ENCODE assay signal across 8 cellular contexts in genomic region chr11:66868726-66869291, GRCh38. TPM values are rescaled to one million over a fixed set of nuclear protein-coding genes. Genes with fewer than 3 reads are reported as not detected.
A peak's percentile ranks its signal among the peaks of the same experiment; 100 is the strongest.
DNase-seq lines count a peak whose midpoint lies in the region; ATAC-seq and TF ChIP-seq lines count a peak whose summit lies in the region.

No MANE protein-coding gene starts in this region.

- H3K4me3 ChIP-seq in GM12865 (ENCODE audit: low read depth, low read length) (no peak overlapping the region), HEK293 (ENCODE audit: low read depth, low read length) (no peak overlapping the region)

- no peak overlapping the region for H3K4me3 Mint-ChIP-seq in immature natural killer cell

- no peaks in the 10 kb centered on the region for H3K9me3 ChIP-seq in HEK293 (ENCODE audit: control insufficient read depth, insufficient read depth, low read depth, low read length)

- H3K9me3 Mint-ChIP-seq in immature natural killer cell = no peaks in the 10 kb centered on the region

- H3K4me1 Mint-ChIP-seq in immature natural killer cell = peaks cover 0 to 2% of the 10 kb centered on the region in 2 donors

- DNase-seq in GM12865 (ENCODE audit: low read depth) = peak; percentile 86
- peak; percentile 74 to 81 for DNase-seq in NOMO-1 (lab: John Stamatoyannopoulos, UW; ENCODE audit: unreplicated experiment in 2 of 2)
- DNase-seq in activated T-cell treated with anti-CD3 and anti-CD28 coated beads, Interleukin-2, amount 50 U/mL, for 1 hour = peak; percentile 74
- peak; percentile 42 to 56 (median 49) for DNase-seq in immature natural killer cell
- peak; percentile 78 to 81 for DNase-seq in stimulated activated CD8-positive, alpha-beta memory T cell treated with anti-CD3 and anti-CD28 coated beads, Interleukin-2, amount 100 ng/mL, for 48 hours (ENCODE audit: low read depth in 2 of 2)
- no peak for DNase-seq in putamen (ENCODE audit: low spot score)

- H3K36me3 Mint-ChIP-seq in immature natural killer cell = no peaks in the 10 kb centered on the region

- H3K4me1 ChIP-seq in HEK293 (ENCODE audit: control insufficient read depth, insufficient read depth, low read length) = no peaks in the 10 kb centered on the region

- no peak for ATAC-seq in HG02938 (IDR thresholded peaks at IDR 0.05; ENCODE audit: unreplicated experiment)

- CTCF ChIA-PET in HEK293 (lab: Yijun Ruan, JAX) = no interaction called here

- H3K27ac Mint-ChIP-seq in immature natural killer cell = no peak overlapping the region

- H3K27ac ChIP-seq in HEK293 (ENCODE audit: extremely low read depth, low read depth, low read length) = no peak overlapping the region

- POLR2A ChIA-PET in HEK293 (lab: Yijun Ruan, JAX) = no interaction called here

- peaks cover 0 to 2% (median 0%) of the 10 kb centered on the region in 3 donors for H3K27me3 Mint-ChIP-seq in immature natural killer cell (ENCODE audit: low read depth in 3 of 3)

- peaks cover 0 to 26% of the 10 kb centered on the region in 2 experiments; a peak in 1 of 3 replicates for H3K36me3 ChIP-seq in HEK293 (ENCODE audit: control insufficient read depth in 2 of 2, insufficient read depth in 1 of 2, low read length in 2 of 2)

- TF ChIP-seq CTCF in GM12865 (IDR thresholded peaks at IDR 0.05; ENCODE audit: insufficient read depth, low read depth, low read length, missing control alignments) = peak; percentile 67
- peak; percentile 55; the same call in 1 of the 2 replicates for TF ChIP-seq CTCF in HEK293 (tag by site-specific recombination; IDR thresholded peaks at IDR 0.05)

TF ChIP-seq in HEK293, 187 proteins besides CTCF, POLR2A, EP300 and RAD21:
- TF ChIP-seq, protein P1, sequence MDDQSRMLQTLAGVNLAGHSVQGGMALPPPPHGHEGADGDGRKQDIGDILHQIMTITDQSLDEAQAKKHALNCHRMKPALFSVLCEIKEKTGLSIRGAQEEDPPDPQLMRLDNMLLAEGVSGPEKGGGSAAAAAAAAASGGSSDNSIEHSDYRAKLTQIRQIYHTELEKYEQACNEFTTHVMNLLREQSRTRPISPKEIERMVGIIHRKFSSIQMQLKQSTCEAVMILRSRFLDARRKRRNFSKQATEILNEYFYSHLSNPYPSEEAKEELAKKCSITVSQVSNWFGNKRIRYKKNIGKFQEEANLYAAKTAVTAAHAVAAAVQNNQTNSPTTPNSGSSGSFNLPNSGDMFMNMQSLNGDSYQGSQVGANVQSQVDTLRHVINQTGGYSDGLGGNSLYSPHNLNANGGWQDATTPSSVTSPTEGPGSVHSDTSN (CRISPR knock-in tag; IDR thresholded peaks at IDR 0.05) = 0 out of 2 replicates have a peak, but pooled peaks have one; percentile 29
- TF ChIP-seq ZBTB48 (tag by site-specific recombination; IDR thresholded peaks at IDR 0.05) (no peak), ZNF610 (tag by site-specific recombination; IDR thresholded peaks at IDR 0.05; ENCODE audit: borderline replicate concordance) (no peak), ZFHX2 (tag by site-specific recombination; conservative IDR thresholded peaks at IDR 0.05) (peak; percentile 50), SP2 (tag by site-specific recombination; IDR thresholded peaks at IDR 0.05) (no peak), EGR2 (tag by site-specific recombination; IDR thresholded peaks at IDR 0.05; ENCODE audit: low read depth) (peak; percentile 32; the same call in 1 of the 2 replicates)

RNA-seq across cellular contexts. Expression of gene LRFN4, which starts 11.9 kb away (rescaled TPM):
- under 1 TPM in 2 of 3 donors, not detected in 1; 0.12 to 0.16 TPM for polyA plus RNA-seq in immature natural killer cell

RNA-seq across cellular contexts. Expression of gene RCE1, which starts 25.6 kb away (rescaled TPM):
- polyA plus RNA-seq in immature natural killer cell = 10 to 100 TPM; 19.5 to 29.1 (median 27.5) TPM
